Comparison of ENCODE assay signal across 18 cellular contexts in the genomic region with DNA sequence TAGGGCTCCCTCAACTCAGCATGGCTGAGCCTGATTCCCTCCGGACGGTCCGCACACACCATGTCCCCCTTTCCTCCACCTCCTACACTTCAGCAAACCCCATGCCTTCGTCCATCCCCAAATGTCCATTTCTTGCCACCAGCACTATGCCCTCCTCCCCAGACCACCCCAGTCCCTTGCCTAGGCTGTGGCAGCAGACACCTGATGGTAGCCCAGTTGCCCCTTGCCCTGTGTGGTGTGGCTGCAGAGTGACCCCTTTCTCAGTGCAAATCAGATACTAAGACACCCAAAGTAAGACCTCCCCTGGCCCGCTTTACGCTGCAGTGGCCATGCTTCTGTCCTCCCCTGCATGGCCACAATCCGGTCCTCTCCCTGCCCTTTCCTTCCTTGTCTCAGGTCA. TPM values are rescaled to one million over a fixed set of nuclear protein-coding genes. Genes with fewer than 3 reads are reported as not detected.
DNase-seq lines count a peak whose midpoint lies in the region; ATAC-seq and TF ChIP-seq lines count a peak whose summit lies in the region.
"Had no signal": no experiment of that assay in that cellular context is flagged by ENCODE, and none has a peak within 500 bp of the region (broad histone marks: within the 10 kb centered on the region; RNA-seq: fewer than 3 reads in every experiment).

No MANE protein-coding gene starts in this region.

- no peak for TF ChIP-seq CTCF in left ventricle myocardium inferior (IDR thresholded peaks at IDR 0.05; ENCODE audit: borderline replicate concordance)
- no peak for TF ChIP-seq CTCF in gastrocnemius medialis (IDR thresholded peaks at IDR 0.05 in 4 of 5, conservative IDR thresholded peaks at IDR 0.05 in 1 of 5)
- TF ChIP-seq CTCF in Calu3 (IDR thresholded peaks at IDR 0.05; ENCODE audit: unreplicated experiment) = no peak

- intact Hi-C loops in left ventricle myocardium inferior (cut with micrococcal nuclease) = no loop called here
- intact Hi-C loops in left ventricle myocardium superior (cut with micrococcal nuclease) = no loop called here
- intact Hi-C loops in right cardiac atrium (cut with DNase I) = no loop called here
- intact Hi-C loops in gastrocnemius medialis (cut with DNase I; ENCODE audit: low total_unique reads) = no loop called here
- intact Hi-C loops in Calu3 (cut with micrococcal nuclease; ENCODE audit: unreplicated experiment) = no loop called here

- H3K36me3 ChIP-seq in left ventricle myocardium inferior (no peaks in the 10 kb centered on the region), gastrocnemius medialis (no peaks in the 10 kb centered on the region)

- DNase-seq in left ventricle myocardium inferior (no peak), left ventricle myocardium superior (no peak), right cardiac atrium (peak in 1 of 3 donors; percentile 12), gastrocnemius medialis (no peak), NCI-H1105 (lab: John Stamatoyannopoulos, UW) (no peak), Calu3 (no peak)
- DNase-seq in stimulated activated CD4-positive, alpha-beta T cell treated with anti-CD3 and anti-CD28 coated beads, Interleukin-4, amount 100 ng/mL, for 1 hour = no peak
- DNase-seq: COR-L47, HFFc6, NCI-H1048, NCI-H146, NCI-H2081, NCI-H510A, PC-9 had no signal

- H3K9me3 ChIP-seq in left ventricle myocardium inferior (replicated peaks) = no peaks in the 10 kb centered on the region
- H3K9me3 ChIP-seq in right cardiac atrium (ENCODE audit: control insufficient read depth, low read length) = no peaks in the 10 kb centered on the region
- H3K9me3 ChIP-seq in gastrocnemius medialis = no peaks in the 10 kb centered on the region
- H3K9me3 ChIP-seq: A549 had no signal

- in situ Hi-C loops in gastrocnemius medialis (cut with MboI; ENCODE audit: low sequenced_read_pairs in 4 of 4) = no loop called here

- no peaks in the 10 kb centered on the region for H3K4me1 Mint-ChIP-seq in Calu3 (ENCODE audit: low read depth, unreplicated experiment)

- BruUV-seq in Calu3 (replicated peaks; lab: Mats Ljungman, UMichigan) = no TSS peak

- H3K27me3 Mint-ChIP-seq in Calu3 (ENCODE audit: unreplicated experiment) = no peaks in the 10 kb centered on the region

- H3K27me3 ChIP-seq in left ventricle myocardium inferior (ENCODE audit: low read depth) (peaks cover 5% of the 10 kb centered on the region), right cardiac atrium (ENCODE audit: control insufficient read depth, insufficient read depth) (no peaks in the 10 kb centered on the region), gastrocnemius medialis (no peaks in the 10 kb centered on the region)

- no peak for TF ChIP-seq POLR2A in gastrocnemius medialis (IDR thresholded peaks at IDR 0.05)

- no peaks in the 10 kb centered on the region for H3K9me3 Mint-ChIP-seq in Calu3 (ENCODE audit: low read depth, unreplicated experiment)
- H3K9me3 Mint-ChIP-seq: HFFc6 had no signal

- no peak overlapping the region for H3K4me3 Mint-ChIP-seq in Calu3 (ENCODE audit: low read depth, unreplicated experiment)
- H3K4me3 Mint-ChIP-seq: HFFc6 had no signal

- H3K36me3 Mint-ChIP-seq in Calu3 (ENCODE audit: insufficient read depth, unreplicated experiment) = no peaks in the 10 kb centered on the region

- WGBS in right cardiac atrium = 84% methylated on average over 7 of the region's 7 CpGs

- no peak overlapping the region for H3K27ac Mint-ChIP-seq in Calu3 (ENCODE audit: unreplicated experiment)
- H3K27ac Mint-ChIP-seq: HFFc6 had no signal

- H3K4me1 ChIP-seq in left ventricle myocardium inferior (peaks cover 43% of the 10 kb centered on the region), right cardiac atrium (ENCODE audit: control insufficient read depth, insufficient read depth, low read length) (peaks cover 6% of the 10 kb centered on the region), gastrocnemius medialis (peaks cover 11 to 18% of the 10 kb centered on the region in 2 donors)
- H3K4me1 ChIP-seq: A549 had no signal

- CTCF ChIA-PET in Calu3 (lab: Charles Lee) = no interaction called here

- ATAC-seq in left ventricle myocardium superior (no peak), right cardiac atrium (no peak), gastrocnemius medialis (no peak), GM21360 (IDR thresholded peaks at IDR 0.05; ENCODE audit: unreplicated experiment) (no peak)
- ATAC-seq: A549 had no signal

- H3K27ac ChIP-seq in left ventricle myocardium inferior (replicated peaks) = peak overlapping the region; percentile 86
- H3K27ac ChIP-seq in right cardiac atrium (ENCODE audit: low read length) = peak overlapping the region; percentile 51
- H3K27ac ChIP-seq in gastrocnemius medialis = peak overlapping the region in 3 of 4 donors; percentile 50 to 64 (median 60)
- H3K27ac ChIP-seq: A549, C4-2B, PC-9 had no signal

- no peak overlapping the region for H3K4me3 ChIP-seq in left ventricle myocardium inferior
- H3K4me3 ChIP-seq in right cardiac atrium (ENCODE audit: low read length) = no peak overlapping the region
- H3K4me3 ChIP-seq in gastrocnemius medialis = no peak overlapping the region
- H3K4me3 ChIP-seq: A549, PC-9 had no signal

RNA-seq across cellular contexts. Expression of gene CD93, which starts 34.1 kb away (rescaled TPM):
- 35.7 TPM for total RNA-seq in left ventricle myocardium inferior
- total RNA-seq in left ventricle myocardium superior = 41.0 TPM
- 10 to 100 TPM; 25.6 to 51.6 (median 41.7) TPM for total RNA-seq in right cardiac atrium
- 14.1 TPM for polyA plus RNA-seq in right cardiac atrium
- total RNA-seq in gastrocnemius medialis = 10 to 100 TPM; 17.3 to 22.2 (median 21.1) TPM
- total RNA-seq in Calu3 (2022) = not detected in 2 replicates
- total RNA-seq: HFFc6, MCF 10A had no signal
- polyA plus RNA-seq: A549 had no signal

Comparison
In these comparisons a context has a peak if more than half of its experiments do, and no peak if none do; other contexts are left out.
1. RNA of gene CD93, which starts 34.1 kb away (total RNA-seq): 25.6 to 51.6 TPM in right cardiac atrium, 41.0 TPM in left ventricle myocardium superior (single experiment), 35.7 TPM in left ventricle myocardium inferior (single experiment) and 17.3 to 22.2 TPM in gastrocnemius medialis; not detected in Calu3; every median in the first group is over 10 times any median in the second.
2. Peak in every context shown above with its lines, with median percentiles within 50 percentile points of each other: H3K27ac ChIP-seq.